18 cellular contexts compared by ENCODE assay signal in genomic region chr19:18159810-18160209, GRCh38. TPM values are rescaled to one million over a fixed set of nuclear protein-coding genes. Genes with fewer than 3 reads are reported as not detected.
DNase-seq lines count a peak whose midpoint lies in the region; ATAC-seq, FAIRE-seq and TF ChIP-seq lines count a peak whose summit lies in the region.
"Had no signal": no experiment of that assay in that cellular context is flagged by ENCODE, and none has a peak within 500 bp of the region (broad histone marks: within the 10 kb centered on the region; RNA-seq: fewer than 3 reads in every experiment).

No MANE protein-coding gene starts in this region.

- no peak for TF ChIP-seq POLR2A in breast epithelium (IDR thresholded peaks at IDR 0.05)
- TF ChIP-seq POLR2A in GM12891 (IDR thresholded peaks at IDR 0.05; ENCODE audit: low read depth, low read length) = no peak
- no peak for TF ChIP-seq POLR2A in GM12878 (IDR thresholded peaks at IDR 0.05; ENCODE audit: low read depth, low read length)

- no peak overlapping the region for H3K4me3 Mint-ChIP-seq in MCF 10A (ENCODE audit: unreplicated experiment)
- H3K4me3 Mint-ChIP-seq in CD8-positive, alpha-beta memory T cell = peak overlapping the region in 1 of 7 donors; percentile 78

- no peaks in the 10 kb centered on the region for H3K9me3 Mint-ChIP-seq in MCF 10A (ENCODE audit: unreplicated experiment)
- H3K9me3 Mint-ChIP-seq in CD8-positive, alpha-beta memory T cell = no peaks in the 10 kb centered on the region
- H3K9me3 Mint-ChIP-seq: CD4-positive, alpha-beta T cell had no signal

- H3K27ac ChIP-seq in breast epithelium (peak overlapping the region in 1 of 2 donors; percentile 85), GM12878 (ENCODE audit: control insufficient read depth, insufficient read depth) (no peak overlapping the region), skeletal muscle tissue (ENCODE audit: low read depth, low read length) (peak overlapping the region; percentile 25)
- no peak overlapping the region for H3K27ac ChIP-seq in CD8-positive, alpha-beta memory T cell (ENCODE audit: low read depth, low read length)
- H3K27ac ChIP-seq: SJCRH30 had no signal

- BruUV-seq in MCF 10A (replicated peaks; lab: Mats Ljungman, UMichigan) = no TSS peak
- TSS peak; percentile 76 for BruUV-seq in GM12878 (replicated peaks; lab: Mats Ljungman, UMichigan)

- no peak overlapping the region for H3K9ac ChIP-seq in GM12878 (ENCODE audit: control insufficient read depth, insufficient read depth, low read length)
- H3K9ac ChIP-seq in skeletal muscle tissue (ENCODE audit: low read depth in 1 of 3, low read length in 3 of 3) = peak overlapping the region in 1 of 3 donors; percentile 76

- RAD21 ChIA-PET in GM12878 (lab: Charles Lee; ENCODE audit: unreplicated experiment) = interaction anchor here (0.7 to 0.8 kb wide), 2 partner anchors 26 to 47 kb away, joined by 3 read pairs; no protein-coding TSS in a partner anchor

- POLR2A ChIA-PET in MCF 10A (lab: Yijun Ruan, JAX) (interaction anchor here (0.6 to 1.6 kb wide), 4 partner anchors 12 to 185 kb away, joined by 3 to 6 read pairs (median 4); no protein-coding TSS in a partner anchor), GM12878 (lab: Charles Lee) (interaction anchor here (0.7 to 1.2 kb wide), 2 partner anchors 31 to 159 kb away, joined by 3 to 4 read pairs; no protein-coding TSS in a partner anchor)
- POLR2A ChIA-PET in CD8-positive, alpha-beta memory T cell (lab: Charles Lee) = interaction anchor here (0.7 to 1.8 kb wide), 2 partner anchors 8 to 915 kb away, joined by 3 to 10 read pairs; no protein-coding TSS in a partner anchor

- H3K4me1 ChIP-seq in breast epithelium = peaks cover 14 to 23% of the 10 kb centered on the region in 2 donors
- H3K4me1 ChIP-seq in GM12878 (ENCODE audit: control insufficient read depth, insufficient read depth, low read length) = 0 out of 2 replicates have a peak, but pooled peaks cover 5% of the 10 kb centered on the region
- H3K4me1 ChIP-seq in skeletal muscle tissue (ENCODE audit: control insufficient read depth in 3 of 3, insufficient read depth in 3 of 3, low read length in 3 of 3) = peaks cover 48 to 58% (median 52%) of the 10 kb centered on the region in 3 donors
- H3K4me1 ChIP-seq in CD8-positive, alpha-beta memory T cell (ENCODE audit: insufficient read depth, low read length) = peaks cover 13% of the 10 kb centered on the region

- SMC1A ChIA-PET in GM12878 (lab: Charles Lee; ENCODE audit: uncharacterized antibody, unreplicated experiment) = interaction anchor here (1.3 kb wide), 1 partner anchor 93 kb away, joined by 5 read pairs; no protein-coding TSS in a partner anchor

- no peaks in the 10 kb centered on the region for H4K20me1 ChIP-seq in GM12878 (ENCODE audit: control insufficient read depth, insufficient read depth)

- H3K9me3 ChIP-seq in breast epithelium = no peaks in the 10 kb centered on the region
- H3K9me3 ChIP-seq in GM12878 (replicated peaks; ENCODE audit: control insufficient read depth, insufficient read depth, low read length) = no peaks in the 10 kb centered on the region
- H3K9me3 ChIP-seq in skeletal muscle tissue (ENCODE audit: control insufficient read depth in 3 of 3, low read length in 3 of 3) = no peaks in the 10 kb centered on the region
- no peaks in the 10 kb centered on the region for H3K9me3 ChIP-seq in CD8-positive, alpha-beta memory T cell (ENCODE audit: low read length)
- H3K9me3 ChIP-seq: SJCRH30 had no signal

- intact Hi-C loops in MCF 10A (cut with micrococcal nuclease) (loop anchor here (10.0 kb wide), 1 partner anchor 155 kb away; the partner anchor contains the start of gene ARRDC2), breast epithelium (cut with DNase I; ENCODE audit: low total_unique reads) (loop anchor here (10.0 kb wide), 1 partner anchor 45 kb away; no protein-coding TSS in a partner anchor), GM12878 (cut with micrococcal nuclease; ENCODE audit: unreplicated experiment) (no loop called here)

- no peak for TF ChIP-seq EP300 in GM12878 (IDR thresholded peaks at IDR 0.05; ENCODE audit: borderline replicate concordance in 1 of 2, control insufficient read depth in 1 of 2, low read depth in 2 of 2, low read length in 2 of 2)

- H3K36me3 ChIP-seq in breast epithelium (no peaks in the 10 kb centered on the region), GM12878 (ENCODE audit: control insufficient read depth in 2 of 2, insufficient read depth in 2 of 2, low read length in 1 of 2) (peaks cover 6 to 7% of the 10 kb centered on the region in 2 experiments; a peak in 3 of 4 replicates), skeletal muscle tissue (ENCODE audit: control insufficient read depth in 3 of 3, insufficient read depth in 3 of 3, low read length in 3 of 3) (peaks cover 20 to 28% (median 25%) of the 10 kb centered on the region in 3 donors)
- peaks cover 9% of the 10 kb centered on the region for H3K36me3 ChIP-seq in CD8-positive, alpha-beta memory T cell (ENCODE audit: insufficient read depth, low read length)

- H2AFZ ChIP-seq in GM12878 (ENCODE audit: control insufficient read depth, low read depth, low read length) = no peak overlapping the region

- FAIRE-seq in GM12891 (lab: Jason Lieb, UNC) (peak; percentile 57), GM12878 (lab: Jason Lieb, UNC) (no peak)
- FAIRE-seq: A204.1, GM18507, HepG2 had no signal

- CTCF ChIA-PET in MCF 10A (lab: Yijun Ruan, JAX) (interaction anchor here (0.9 to 2.4 kb wide), 9 partner anchors 9 to 47 kb away, joined by 3 to 13 read pairs (median 7); no protein-coding TSS in a partner anchor), GM12878 (lab: Yijun Ruan, JAX) (interaction anchor here (1.0 to 3.2 kb wide), 5 partner anchors 9 to 100 kb away, joined by 3 to 22 read pairs (median 5); no protein-coding TSS in a partner anchor)
- CTCF ChIA-PET in CD8-positive, alpha-beta memory T cell (lab: Charles Lee) = interaction anchor here (0.9 to 3.1 kb wide), 10 partner anchors 8 to 101 kb away, joined by 3 to 28 read pairs (median 4); partner anchors contain the start of genes IFI30 and PIK3R2

- H3K36me3 Mint-ChIP-seq in MCF 10A (ENCODE audit: insufficient read depth, unreplicated experiment) = peaks cover 42% of the 10 kb centered on the region
- H3K36me3 Mint-ChIP-seq in CD8-positive, alpha-beta memory T cell = peaks cover 0 to 23% (median 0%) of the 10 kb centered on the region in 3 donors

- 92% methylated on average over 10 of the region's 10 CpGs for WGBS in GM12878 (ENCODE audit: insufficient coverage, insufficient replicate concordance, low lambda C conversion rate, missing lambda C conversion rate)

- in situ Hi-C loops in GM12878 (cut with MboI) = no loop called here

- H3K79me2 ChIP-seq in GM12878 (ENCODE audit: control insufficient read depth, insufficient read depth, low read length) = no peaks in the 10 kb centered on the region

- no peak for TF ChIP-seq RAD21 in GM12878 (IDR thresholded peaks at IDR 0.05; ENCODE audit: insufficient read depth, low read depth, low read length)

- H3K4me2 ChIP-seq in GM12878 (ENCODE audit: control insufficient read depth, insufficient read depth) = no peak overlapping the region

- H3K27me3 Mint-ChIP-seq in MCF 10A (ENCODE audit: insufficient read depth, unreplicated experiment) = no peaks in the 10 kb centered on the region
- H3K27me3 Mint-ChIP-seq in CD8-positive, alpha-beta memory T cell = no peaks in the 10 kb centered on the region
- H3K27me3 Mint-ChIP-seq: CD4-positive, alpha-beta T cell had no signal

- H3K4me3 ChIP-seq in breast epithelium = no peak overlapping the region
- H3K4me3 ChIP-seq in GM12878 = no peak overlapping the region
- no peak overlapping the region for H3K4me3 ChIP-seq in skeletal muscle tissue (ENCODE audit: low read length in 3 of 3)
- H3K4me3 ChIP-seq in CD8-positive, alpha-beta memory T cell (ENCODE audit: low read length) = no peak overlapping the region
- H3K4me3 ChIP-seq: SJCRH30 had no signal

- peak overlapping the region; percentile 25 for H3K27ac Mint-ChIP-seq in MCF 10A (ENCODE audit: low read depth, unreplicated experiment)
- peak overlapping the region in 1 of 8 donors; percentile 10 for H3K27ac Mint-ChIP-seq in CD8-positive, alpha-beta memory T cell

- H3K27me3 ChIP-seq in breast epithelium = no peaks in the 10 kb centered on the region
- no peaks in the 10 kb centered on the region for H3K27me3 ChIP-seq in GM12878 (replicated peaks in 1 of 2; ENCODE audit: control insufficient read depth in 2 of 2, insufficient read depth in 2 of 2, low read length in 1 of 2)
- H3K27me3 ChIP-seq in skeletal muscle tissue (ENCODE audit: control insufficient read depth in 3 of 3, insufficient read depth in 3 of 3, low read length in 3 of 3) = no peaks in the 10 kb centered on the region
- H3K27me3 ChIP-seq in CD8-positive, alpha-beta memory T cell (ENCODE audit: insufficient read depth, low read length, poor library complexity, severe bottlenecking) = no peaks in the 10 kb centered on the region
- H3K27me3 ChIP-seq: SJCRH30 had no signal

- TF ChIP-seq CTCF in MCF 10A (IDR thresholded peaks at IDR 0.05; ENCODE audit: unreplicated experiment) = no peak
- no peak for TF ChIP-seq CTCF in breast epithelium (IDR thresholded peaks at IDR 0.05)
- no peak for TF ChIP-seq CTCF in GM12878 (IDR thresholded peaks at IDR 0.05 in 2 of 3, conservative IDR thresholded peaks at IDR 0.05 in 1 of 3; ENCODE audit: control insufficient read depth in 2 of 3, extremely low read depth in 1 of 3, insufficient read depth in 1 of 3, low read depth in 3 of 3, low read length in 3 of 3)

- H3K4me1 Mint-ChIP-seq in MCF 10A (ENCODE audit: insufficient read depth, unreplicated experiment) = peaks cover 19% of the 10 kb centered on the region
- peaks cover 9 to 19% (median 10%) of the 10 kb centered on the region in 3 donors for H3K4me1 Mint-ChIP-seq in CD8-positive, alpha-beta memory T cell

- DNase-seq in MCF 10A (ENCODE audit: unreplicated experiment) (no peak), breast epithelium (ENCODE audit: low spot score in 2 of 2) (no peak), GM12891 (ENCODE audit: insufficient read length, low spot score) (no peak), GM12878 (ENCODE audit: low read depth, low spot score) (no peak), NCI-H1417 (lab: John Stamatoyannopoulos, UW) (no peak), COR-L47 (lab: John Stamatoyannopoulos, UW) (no peak)
- no peak for DNase-seq in CD8-positive, alpha-beta memory T cell
- DNase-seq: CD4-positive, alpha-beta T cell; H7; NCI-H2029; NCI-H2171 treated with DMSO at 0.1 percent for 48 hours; NCI-H510A; NCI-H82; SJCRH30 had no signal

- no peak for ATAC-seq in GM12878

RNA-seq across cellular contexts. Expression of gene PIK3R2, which starts 6.8 kb away (rescaled TPM):
- total RNA-seq in MCF 10A (2022) (31.0 and 33.8 TPM in 2 replicates), breast epithelium (10 to 100 TPM in 1 of 3 donors, 1 to 10 TPM in 2; 8.6 to 12.1 (median 8.8) TPM), GM12878 (2014; rRNA removed) (6.3 and 8.0 TPM in 2 replicates), GM12878 (2014; rRNA removed; fragmentation: Illumina TruSeq; extraction: Trizol) (1.9 and 3.9 TPM in 2 replicates), GM12878 (2021) (22.6 and 23.3 TPM in 2 replicates), skeletal muscle tissue (11.5 TPM)
- 6.7 TPM for polyA plus RNA-seq in GM12891 (2012; ENCODE audit: low read depth, missing spikeins)
- total RNA-seq in GM12878 (2013; cell fraction: nucleolus; rRNA removed) = 11.5 and 13.9 TPM in 2 replicates
- 4.0 TPM for polyA plus RNA-seq in GM12878 (2011; ENCODE audit: low read depth)
- polyA plus RNA-seq in GM12878 (2011; rRNA removed) (2.9 and 6.4 TPM in 2 replicates), GM12878 (2014; fragmentation: Illumina TruSeq; extraction: Trizol) (0.73 and 3.4 TPM in 2 replicates), GM12878 (2014; fragmentation: Nextera tagmentation; extraction: Ambion mirVana) (under 1 TPM; 0.26 to 0.75 TPM), GM12878 (2014; rRNA removed) (5.2 and 5.8 TPM in 2 replicates), GM12878 (2016; fragmentation: Nextera tagmentation; extraction: Ambion mirVana) (1 to 10 TPM; 1.1 TPM)
- polyA plus RNA-seq in GM12878 (2011; cell fraction: cytosol; rRNA removed) = 5.3 and 6.3 TPM in 2 replicates
- polyA plus RNA-seq in GM12878 (2011; cell fraction: nucleus; rRNA removed) = 10.3 and 15.7 TPM in 2 replicates
- 6.4 and 8.5 TPM in 2 replicates for polyA plus RNA-seq in GM12878 (2012)
- 6.4 and 9.5 TPM in 2 replicates for polyA minus RNA-seq in GM12878 (2011; rRNA and poly(A)+ RNA removed)
- polyA minus RNA-seq in GM12878 (2011; cell fraction: cytosol; rRNA and poly(A)+ RNA removed) = 2.9 and 8.8 TPM in 2 replicates
- 2.1 and 3.8 TPM in 2 replicates for polyA minus RNA-seq in GM12878 (2011; cell fraction: nucleus; rRNA and poly(A)+ RNA removed)
- 10 to 100 TPM; 17.7 to 17.9 TPM for total RNA-seq in CD8-positive, alpha-beta memory T cell
- polyA plus RNA-seq in CD8-positive, alpha-beta memory T cell = 5.7 TPM

RNA-seq across cellular contexts. Expression of gene IFI30, which starts 13.8 kb away (rescaled TPM):
- 4.7 and 9.1 TPM in 2 replicates for total RNA-seq in MCF 10A (2022)
- total RNA-seq in breast epithelium = 100 to 1,000 TPM in 1 of 3 donors, 10 to 100 TPM in 2; 50.1 to 103 (median 91.6) TPM
- 201 TPM for polyA plus RNA-seq in GM12891 (2012; ENCODE audit: low read depth, missing spikeins)
- 168 and 207 TPM in 2 replicates for total RNA-seq in GM12878 (2013; cell fraction: nucleolus; rRNA removed)
- total RNA-seq in GM12878 (2014; rRNA removed) = 747 and 845 TPM in 2 replicates
- total RNA-seq in GM12878 (2014; rRNA removed; fragmentation: Illumina TruSeq; extraction: Trizol) = 221 and 225 TPM in 2 replicates
- total RNA-seq in GM12878 (2021) = 301 and 314 TPM in 2 replicates
- polyA plus RNA-seq in GM12878 (2011; ENCODE audit: low read depth) = 218 TPM
- polyA plus RNA-seq in GM12878 (2011; rRNA removed) = 232 and 365 TPM in 2 replicates
- 606 and 650 TPM in 2 replicates for polyA plus RNA-seq in GM12878 (2011; cell fraction: cytosol; rRNA removed)
- 189 and 350 TPM in 2 replicates for polyA plus RNA-seq in GM12878 (2011; cell fraction: nucleus; rRNA removed)
- 260 and 337 TPM in 2 replicates for polyA plus RNA-seq in GM12878 (2012)
- polyA plus RNA-seq in GM12878 (2014; fragmentation: Illumina TruSeq; extraction: Trizol) = 147 and 257 TPM in 2 replicates
- polyA plus RNA-seq in GM12878 (2014; fragmentation: Nextera tagmentation; extraction: Ambion mirVana) = 1,000 to 10,000 TPM; 1,054 to 1,112 TPM
- polyA plus RNA-seq in GM12878 (2014; rRNA removed) = 492 and 678 TPM in 2 replicates
- polyA plus RNA-seq in GM12878 (2016; fragmentation: Nextera tagmentation; extraction: Ambion mirVana) = 100 to 1,000 TPM; 445 to 456 TPM
- polyA minus RNA-seq in GM12878 (2011; rRNA and poly(A)+ RNA removed) = 327 and 421 TPM in 2 replicates
- polyA minus RNA-seq in GM12878 (2011; cell fraction: cytosol; rRNA and poly(A)+ RNA removed) = 126 and 162 TPM in 2 replicates
- 67.9 and 87.0 TPM in 2 replicates for polyA minus RNA-seq in GM12878 (2011; cell fraction: nucleus; rRNA and poly(A)+ RNA removed)
- total RNA-seq in skeletal muscle tissue = 3.7 TPM
- total RNA-seq in CD8-positive, alpha-beta memory T cell = 10 to 100 TPM; 33.3 to 34.5 TPM
- polyA plus RNA-seq in CD8-positive, alpha-beta memory T cell = 10.9 TPM

RNA-seq across cellular contexts. Expression of gene MPV17L2, which starts 33.2 kb away (rescaled TPM):
- total RNA-seq in MCF 10A (2022) (12.9 and 15.4 TPM in 2 replicates), breast epithelium (10 to 100 TPM; 24.3 to 41.3 (median 37.1) TPM), GM12878 (2014; rRNA removed) (26.7 and 32.0 TPM in 2 replicates), GM12878 (2014; rRNA removed; fragmentation: Illumina TruSeq; extraction: Trizol) (13.6 and 15.4 TPM in 2 replicates), GM12878 (2021) (17.9 and 19.9 TPM in 2 replicates), skeletal muscle tissue (4.2 TPM)
- polyA plus RNA-seq in GM12891 (2012; ENCODE audit: low read depth, missing spikeins) = 10.6 TPM
- total RNA-seq in GM12878 (2013; cell fraction: nucleolus; rRNA removed) = 3.3 and 7.4 TPM in 2 replicates
- polyA plus RNA-seq in GM12878 (2011; ENCODE audit: low read depth) = 3.9 TPM
- polyA plus RNA-seq in GM12878 (2011; rRNA removed) (7.1 and 17.1 TPM in 2 replicates), GM12878 (2014; fragmentation: Illumina TruSeq; extraction: Trizol) (10.4 and 25.9 TPM in 2 replicates), GM12878 (2014; fragmentation: Nextera tagmentation; extraction: Ambion mirVana) (1 to 10 TPM; 5.1 to 7.7 TPM), GM12878 (2014; rRNA removed) (39.4 and 44.5 TPM in 2 replicates), GM12878 (2016; fragmentation: Nextera tagmentation; extraction: Ambion mirVana) (10 to 100 TPM; 46.2 to 57.2 TPM)
- polyA plus RNA-seq in GM12878 (2011; cell fraction: cytosol; rRNA removed) = 23.4 and 34.7 TPM in 2 replicates
- 12.4 and 16.0 TPM in 2 replicates for polyA plus RNA-seq in GM12878 (2011; cell fraction: nucleus; rRNA removed)
- polyA plus RNA-seq in GM12878 (2012) = 8.3 and 8.4 TPM in 2 replicates
- polyA minus RNA-seq in GM12878 (2011; rRNA and poly(A)+ RNA removed) = 16.2 and 19.9 TPM in 2 replicates
- 6.1 and 7.6 TPM in 2 replicates for polyA minus RNA-seq in GM12878 (2011; cell fraction: cytosol; rRNA and poly(A)+ RNA removed)
- polyA minus RNA-seq in GM12878 (2011; cell fraction: nucleus; rRNA and poly(A)+ RNA removed) = 2.9 and 7.6 TPM in 2 replicates
- total RNA-seq in CD8-positive, alpha-beta memory T cell = 10 to 100 TPM; 24.2 to 24.6 TPM
- polyA plus RNA-seq in CD8-positive, alpha-beta memory T cell = 12.6 TPM

RNA-seq across cellular contexts. Expression of gene RAB3A, which starts 44.0 kb away (rescaled TPM):
- 0.68 and 0.81 TPM in 2 replicates for total RNA-seq in MCF 10A (2022)
- total RNA-seq in breast epithelium = 1 to 10 TPM in 2 of 3 donors, under 1 TPM in 1; 0.66 to 1.2 (median 1.1) TPM
- 1.0 TPM for polyA plus RNA-seq in GM12891 (2012; ENCODE audit: low read depth, missing spikeins)
- 9.4 and 18.2 TPM in 2 replicates for total RNA-seq in GM12878 (2013; cell fraction: nucleolus; rRNA removed)
- 0.98 and 1.2 TPM in 2 replicates for total RNA-seq in GM12878 (2014; rRNA removed)
- 0.51 and 0.67 TPM in 2 replicates for total RNA-seq in GM12878 (2014; rRNA removed; fragmentation: Illumina TruSeq; extraction: Trizol)
- 2.9 and 3.5 TPM in 2 replicates for total RNA-seq in GM12878 (2021)
- 0.73 TPM for polyA plus RNA-seq in GM12878 (2011; ENCODE audit: low read depth)
- 1.3 and 2.8 TPM in 2 replicates for polyA plus RNA-seq in GM12878 (2011; rRNA removed)
- polyA plus RNA-seq in GM12878 (2011; cell fraction: cytosol; rRNA removed) = 3.9 and 4.9 TPM in 2 replicates
- polyA plus RNA-seq in GM12878 (2011; cell fraction: nucleus; rRNA removed) = 9.4 and 10.2 TPM in 2 replicates
- 1.5 and 3.5 TPM in 2 replicates for polyA plus RNA-seq in GM12878 (2012)
- 0.54 and 1.1 TPM in 2 replicates for polyA plus RNA-seq in GM12878 (2014; fragmentation: Illumina TruSeq; extraction: Trizol)
- under 1 TPM in 1 of 2 experiments, not detected in 1; 0.07 TPM for polyA plus RNA-seq in GM12878 (2014; fragmentation: Nextera tagmentation; extraction: Ambion mirVana)
- polyA plus RNA-seq in GM12878 (2014; rRNA removed) = 1.0 and 2.5 TPM in 2 replicates
- polyA plus RNA-seq in GM12878 (2016; fragmentation: Nextera tagmentation; extraction: Ambion mirVana) = 1 to 10 TPM; 1.6 to 2.0 TPM
- polyA minus RNA-seq in GM12878 (2011; rRNA and poly(A)+ RNA removed) = 13.7 and 23.1 TPM in 2 replicates
- polyA minus RNA-seq in GM12878 (2011; cell fraction: cytosol; rRNA and poly(A)+ RNA removed) = 3.7 and 6.1 TPM in 2 replicates
- 8.9 and 16.6 TPM in 2 replicates for polyA minus RNA-seq in GM12878 (2011; cell fraction: nucleus; rRNA and poly(A)+ RNA removed)
- 0.52 TPM for total RNA-seq in skeletal muscle tissue
- 1 to 10 TPM; 2.9 to 3.8 TPM for total RNA-seq in CD8-positive, alpha-beta memory T cell
- polyA plus RNA-seq in CD8-positive, alpha-beta memory T cell = 0.59 TPM
